ENCODE assay signal across 8 cellular contexts in genomic region chr13:57632276-57633140, GRCh38. TPM values are rescaled to one million over a fixed set of nuclear protein-coding genes. Genes with fewer than 3 reads are reported as not detected.
DNase-seq lines count a peak whose midpoint lies in the region; ATAC-seq and TF ChIP-seq lines count a peak whose summit lies in the region.

No MANE protein-coding gene starts in this region.

- H3K36me3 ChIP-seq in duodenal mucosa (ENCODE audit: control insufficient read depth in 1 of 2, insufficient read depth in 2 of 2, low read length in 2 of 2): no peaks in the 10 kb centered on the region

- H3K27me3 Mint-ChIP-seq in activated naive CD4-positive, alpha-beta T cell treated with anti-CD3 and anti-CD28 coated beads for 36 hours (ENCODE audit: low read depth): peaks cover 71% of the 10 kb centered on the region
- peaks cover 79% of the 10 kb centered on the region for H3K27me3 Mint-ChIP-seq in type B pancreatic cell

- peak overlapping the region; percentile 57 for H3K4me3 ChIP-seq in duodenal mucosa (ENCODE audit: low read depth in 1 of 2, low read length in 2 of 2)

- H3K9me3 Mint-ChIP-seq in activated naive CD4-positive, alpha-beta T cell treated with anti-CD3 and anti-CD28 coated beads for 36 hours: peaks cover 4% of the 10 kb centered on the region
- no peaks in the 10 kb centered on the region for H3K9me3 Mint-ChIP-seq in type B pancreatic cell

- H3K4me1 Mint-ChIP-seq in activated naive CD4-positive, alpha-beta T cell treated with anti-CD3 and anti-CD28 coated beads for 36 hours (ENCODE audit: low read depth): peaks cover 48% of the 10 kb centered on the region
- peaks cover 24% of the 10 kb centered on the region for H3K4me1 Mint-ChIP-seq in type B pancreatic cell (ENCODE audit: unreplicated experiment)

- peaks cover 26 to 66% of the 10 kb centered on the region in 2 donors for H3K27me3 ChIP-seq in duodenal mucosa (ENCODE audit: control insufficient read depth in 1 of 2, insufficient read depth in 2 of 2, low read length in 2 of 2)

- intact Hi-C loops in activated naive CD4-positive, alpha-beta T cell treated with anti-CD3 and anti-CD28 coated beads for 36 hours (cut with micrococcal nuclease): no loop called here

- peak overlapping the region; percentile 57 for H3K4me3 Mint-ChIP-seq in activated naive CD4-positive, alpha-beta T cell treated with anti-CD3 and anti-CD28 coated beads for 36 hours
- H3K4me3 Mint-ChIP-seq in type B pancreatic cell: peak overlapping the region; percentile 96

- DNase-seq in activated naive CD4-positive, alpha-beta T cell treated with anti-CD3 and anti-CD28 coated beads for 36 hours: no peak
- DNase-seq in activated naive CD4-positive, alpha-beta T cell (lab: John Stamatoyannopoulos, UW): no peak
- DNase-seq in medulla oblongata (ENCODE audit: extremely low spot score) (peak; percentile 57), type B pancreatic cell (ENCODE audit: extremely low spot score, unreplicated experiment) (peak; percentile 69), EL (no peak), RPMI8226 (no peak)

- peaks cover 0 to 20% of the 10 kb centered on the region in 2 donors for H3K9me3 ChIP-seq in duodenal mucosa (ENCODE audit: control insufficient read depth in 1 of 2, low read length in 2 of 2)

- TF ChIP-seq CTCF in type B pancreatic cell (conservative IDR thresholded peaks at IDR 0.05): no peak

- H3K36me3 Mint-ChIP-seq in activated naive CD4-positive, alpha-beta T cell treated with anti-CD3 and anti-CD28 coated beads for 36 hours (ENCODE audit: low read depth): peaks cover 10% of the 10 kb centered on the region
- H3K36me3 Mint-ChIP-seq in type B pancreatic cell: no peaks in the 10 kb centered on the region

- peak overlapping the region; percentile 5 for H3K27ac ChIP-seq in duodenal mucosa (ENCODE audit: low read depth, low read length)

- no peak overlapping the region for H3K9ac ChIP-seq in duodenal mucosa (ENCODE audit: low read depth in 1 of 2, low read length in 2 of 2)

- ATAC-seq in GM19395 (IDR thresholded peaks at IDR 0.05; ENCODE audit: unreplicated experiment): no peak

- H3K27ac Mint-ChIP-seq in activated naive CD4-positive, alpha-beta T cell treated with anti-CD3 and anti-CD28 coated beads for 36 hours: no peak overlapping the region
- H3K27ac Mint-ChIP-seq in type B pancreatic cell: peak overlapping the region; percentile 82

- peaks cover 0 to 7% of the 10 kb centered on the region in 2 donors for H3K4me1 ChIP-seq in duodenal mucosa (ENCODE audit: control insufficient read depth in 1 of 2, insufficient read depth in 2 of 2, low read length in 2 of 2)

- CTCF ChIA-PET in activated naive CD4-positive, alpha-beta T cell treated with anti-CD3 and anti-CD28 coated beads for 36 hours (lab: Charles Lee): interaction anchor here (1.5 kb wide), 1 partner anchor 9 kb away, joined by 3 read pairs; no protein-coding TSS in a partner anchor

RNA-seq across cellular contexts. Expression of gene PCDH17, which starts 1.0 kb away (rescaled TPM):
- not detected for total RNA-seq in activated naive CD4-positive, alpha-beta T cell treated with anti-CD3 and anti-CD28 coated beads for 36 hours
- 12.1 and 16.6 TPM in 2 replicates for total RNA-seq in type B pancreatic cell (ENCODE audit: low replicate concordance)

Comparison
In these comparisons a context has a peak if more than half of its experiments do, and no peak if none do; other contexts are left out.
1. DNase-seq: peak in medulla oblongata (single experiment) and type B pancreatic cell (single experiment); none in activated naive CD4-positive, alpha-beta T cell treated with anti-CD3 and anti-CD28 coated beads for 36 hours (single experiment), activated naive CD4-positive, alpha-beta T cell (0 of 4), EL (single experiment) and RPMI8226 (single experiment).
2. RNA of gene PCDH17, which starts 1.0 kb away (total RNA-seq): 12.1 to 16.6 TPM in type B pancreatic cell; not detected in activated naive CD4-positive, alpha-beta T cell treated with anti-CD3 and anti-CD28 coated beads for 36 hours; every median in the first group is over 10 times any median in the second.